32 cellular contexts compared by ENCODE assay signal in the genomic region with DNA sequence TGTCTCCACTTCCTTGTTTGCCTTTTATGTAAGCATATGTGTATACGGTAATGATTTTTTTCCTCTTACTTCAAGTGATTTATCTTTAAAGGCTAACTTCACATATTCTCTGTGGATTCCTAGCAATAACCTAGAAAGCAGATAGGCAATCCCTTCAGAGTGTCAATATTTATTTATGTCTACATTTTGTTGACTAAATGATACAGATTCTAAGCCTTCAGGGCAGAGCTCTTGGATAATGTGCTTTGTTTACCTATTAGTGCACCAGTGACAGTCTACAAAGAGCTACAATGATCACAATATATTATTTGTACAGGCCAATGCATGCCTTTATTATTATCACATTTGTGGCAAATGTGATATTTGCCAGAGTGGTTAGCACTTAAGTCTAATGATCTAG.
DNase-seq lines count a peak whose midpoint lies in the region; ATAC-seq, FAIRE-seq and TF ChIP-seq lines count a peak whose summit lies in the region.
"Had no signal": no experiment of that assay in that cellular context is flagged by ENCODE, and none has a peak within 500 bp of the region (broad histone marks: within the 10 kb centered on the region; RNA-seq: fewer than 3 reads in every experiment).

No MANE protein-coding gene starts in this region.

- no peaks in the 10 kb centered on the region for H3K36me3 ChIP-seq in Caco-2 (ENCODE audit: control insufficient read depth, insufficient read depth, low read length)
- no peaks in the 10 kb centered on the region for H3K36me3 ChIP-seq in kidney (ENCODE audit: control insufficient read depth in 1 of 2, insufficient read depth in 2 of 2, low read length in 2 of 2)
- H3K36me3 ChIP-seq: ascending aorta, uterus had no signal

- no peak for TF ChIP-seq CTCF in Caco-2 (IDR thresholded peaks at IDR 0.05; ENCODE audit: insufficient read depth in 1 of 2, low read depth in 1 of 2, low read length in 1 of 2, severe bottlenecking in 1 of 2, unreplicated experiment in 1 of 2)
- TF ChIP-seq CTCF in epithelial cell of esophagus (IDR thresholded peaks at IDR 0.05; ENCODE audit: insufficient read depth, low read depth, low read length, missing control alignments): no peak
- TF ChIP-seq CTCF in kidney (IDR thresholded peaks at IDR 0.05; ENCODE audit: borderline replicate concordance, extremely low read depth, insufficient read depth): no peak

- intact Hi-C loops in Caco-2 (cut with micrococcal nuclease; ENCODE audit: unreplicated experiment) (loop anchor here (1.0 kb wide), 6 partner anchors 10 to 51 kb away; no protein-coding TSS in a partner anchor), kidney (cut with DNase I) (no loop called here)

- POLR2A ChIA-PET in Caco-2 (lab: Charles Lee): no interaction called here

- no peaks in the 10 kb centered on the region for H3K27me3 ChIP-seq in Caco-2 (replicated peaks; ENCODE audit: control insufficient read depth, insufficient read depth, low read length)
- H3K27me3 ChIP-seq: ascending aorta, testis, uterus had no signal

- peak overlapping the region; percentile 9 for H3K4me3 Mint-ChIP-seq in Caco-2 (ENCODE audit: unreplicated experiment)
- H3K4me3 Mint-ChIP-seq: activated CD4-positive, alpha-beta T cell treated with anti-CD3 and anti-CD28 coated beads for 36 hours; activated naive CD8-positive, alpha-beta T cell treated with anti-CD3 and anti-CD28 coated beads, Interleukin-2, amount 10 ng/mL, durations not matched to agents 7 days and 5 days; effector memory CD8-positive, alpha-beta T cell; GM23338; naive B cell had no signal

- H3K9me3 ChIP-seq in Caco-2 (peaks cover 19% of the 10 kb centered on the region; the same call in 1 of the 2 replicates), kidney (ENCODE audit: control insufficient read depth in 1 of 2, low read length in 2 of 2) (no peaks in the 10 kb centered on the region)
- H3K9me3 ChIP-seq: ascending aorta, psoas muscle, testis, uterus had no signal

- DNase-seq in Caco-2 (peak in 1 of 2 experiments; percentile 57), DMS53 treated with DMSO at 0.1 percent for 48 hours (lab: John Stamatoyannopoulos, UW; ENCODE audit: unreplicated experiment) (peak; percentile 86), NCI-H69 (lab: John Stamatoyannopoulos, UW) (peak; percentile 84), epithelial cell of esophagus (ENCODE audit: low read depth) (peak; percentile 30), germinal center (ENCODE audit: low spot score) (no peak), kidney (no peak)
- DNase-seq: activated CD4-positive, alpha-beta T cell treated with anti-CD3 and anti-CD28 coated beads for 36 hours; activated CD8-positive, alpha-beta memory T cell treated with anti-CD3 and anti-CD28 coated beads for 24 hours; activated gamma-delta T cell; activated naive CD8-positive, alpha-beta T cell treated with anti-CD3 and anti-CD28 coated beads, Interleukin-2, amount 10 ng/mL, durations not matched to agents 7 days and 5 days; activated T-cell treated with anti-CD3 and anti-CD28 coated beads, Interleukin-2, amount 50 U/mL, for 1 hour; C1 segment of cervical spinal cord; cortex of kidney; effector memory CD8-positive, alpha-beta T cell; foreskin melanocyte; naive B cell; NCI-H2107; nucleus accumbens; psoas muscle; stimulated activated CD4-positive, alpha-beta T cell treated with anti-CD3 and anti-CD28 coated beads, Interleukin-15, amount 100 ng/mL, for 24 hours; stimulated activated naive CD4-positive, alpha-beta T cell treated with Interleukin-2 at 50 U/mL for 16 hours; T-helper 2 cell; testis; uterus had no signal

- BruUV-seq in Caco-2 (replicated peaks; lab: Mats Ljungman, UMichigan): no TSS peak

- no peak overlapping the region for H3K9ac ChIP-seq in kidney (ENCODE audit: low read length in 2 of 2)

- ATAC-seq in GM21526 (IDR thresholded peaks at IDR 0.05; ENCODE audit: low FRiP score, unreplicated experiment) (no peak), HG03460 (IDR thresholded peaks at IDR 0.05; ENCODE audit: unreplicated experiment) (no peak)
- ATAC-seq: activated CD4-positive, alpha-beta T cell treated with anti-CD3 and anti-CD28 coated beads for 36 hours; effector memory CD8-positive, alpha-beta T cell; esophagus mucosa; GM23338; psoas muscle; Right ventricle myocardium inferior; SK-N-SH treated with all-trans-retinoic acid at 6 μM for 48 hours had no signal

- CTCF ChIA-PET in Caco-2 (lab: Charles Lee): no interaction called here

- H3K4me1 ChIP-seq in Caco-2: peaks cover 41% of the 10 kb centered on the region
- no peaks in the 10 kb centered on the region for H3K4me1 ChIP-seq in kidney (ENCODE audit: control insufficient read depth in 1 of 2, insufficient read depth in 1 of 2, low read depth in 1 of 2, low read length in 2 of 2)
- H3K4me1 ChIP-seq: psoas muscle, testis, uterus had no signal

- H3K27me3 Mint-ChIP-seq in Caco-2 (ENCODE audit: insufficient read depth, unreplicated experiment): no peaks in the 10 kb centered on the region
- H3K27me3 Mint-ChIP-seq: activated naive CD8-positive, alpha-beta T cell treated with anti-CD3 and anti-CD28 coated beads, Interleukin-2, amount 10 ng/mL, durations not matched to agents 7 days and 5 days; naive B cell had no signal

- H3K9me3 Mint-ChIP-seq in Caco-2 (ENCODE audit: unreplicated experiment): peaks cover 51% of the 10 kb centered on the region

- peaks cover 32% of the 10 kb centered on the region for H3K4me1 Mint-ChIP-seq in Caco-2 (ENCODE audit: low read depth, unreplicated experiment)
- H3K4me1 Mint-ChIP-seq: activated CD4-positive, alpha-beta T cell treated with anti-CD3 and anti-CD28 coated beads for 36 hours; activated naive CD8-positive, alpha-beta T cell treated with anti-CD3 and anti-CD28 coated beads, Interleukin-2, amount 10 ng/mL, durations not matched to agents 7 days and 5 days; GM23338; naive B cell had no signal

- no peak overlapping the region for H3K27ac ChIP-seq in kidney (ENCODE audit: low read depth in 2 of 2, low read length in 2 of 2)
- H3K27ac ChIP-seq: ascending aorta, psoas muscle, testis, uterus had no signal

- H3K27ac Mint-ChIP-seq in Caco-2 (ENCODE audit: unreplicated experiment): peak overlapping the region; percentile 68
- H3K27ac Mint-ChIP-seq: activated CD4-positive, alpha-beta T cell treated with anti-CD3 and anti-CD28 coated beads for 36 hours; activated naive CD8-positive, alpha-beta T cell treated with anti-CD3 and anti-CD28 coated beads, Interleukin-2, amount 10 ng/mL, durations not matched to agents 7 days and 5 days; effector memory CD8-positive, alpha-beta T cell; GM23338; naive B cell had no signal

- H3K4me3 ChIP-seq in Caco-2 (ENCODE audit: low read depth, low read length) (no peak overlapping the region), epithelial cell of esophagus (ENCODE audit: low read length) (no peak overlapping the region), kidney (ENCODE audit: low read length in 2 of 2) (no peak overlapping the region)
- H3K4me3 ChIP-seq: ascending aorta, GM23338, psoas muscle, testis, uterus had no signal

- no peak for FAIRE-seq in kidney (lab: Jason Lieb, UNC)
- FAIRE-seq: GM12892 had no signal

- peaks cover 19% of the 10 kb centered on the region for H3K36me3 Mint-ChIP-seq in Caco-2 (ENCODE audit: insufficient read depth, unreplicated experiment)
- H3K36me3 Mint-ChIP-seq: activated naive CD8-positive, alpha-beta T cell treated with anti-CD3 and anti-CD28 coated beads, Interleukin-2, amount 10 ng/mL, durations not matched to agents 7 days and 5 days; naive B cell had no signal

Comparison
In these comparisons a context has a peak if more than half of its experiments do, and no peak if none do; other contexts are left out.
1. DNase-seq: peak in DMS53 treated with DMSO at 0.1 percent for 48 hours (single experiment), NCI-H69 (single experiment) and epithelial cell of esophagus (single experiment); none in germinal center (single experiment) and kidney (single experiment).